In genomic region chr15:32983679-32984078, GRCh38 we compare ENCODE assay signal across 27 cellular contexts.
"Had no signal": no experiment of that assay in that cellular context is flagged by ENCODE, and none has a peak within 500 bp of the region (broad histone marks: within the 10 kb centered on the region; RNA-seq: fewer than 3 reads in every experiment).

No MANE protein-coding gene starts in this region.

- H3K27me3 Mint-ChIP-seq: brain had no signal

- H3K4me3 Mint-ChIP-seq: activated CD4-positive, alpha-beta T cell treated with anti-CD3 and anti-CD28 coated beads, Interleukin-2, amount 10 ng/mL, durations not matched to agents 7 days and 5 days; activated CD8-positive, alpha-beta T cell treated with anti-CD3 and anti-CD28 coated beads for 36 hours; activated naive CD4-positive, alpha-beta T cell treated with anti-CD3 and anti-CD28 coated beads for 36 hours; activated naive CD8-positive, alpha-beta T cell; activated T-cell treated with anti-CD3 and anti-CD28 coated beads, Interleukin-2, amount 50 U/mL, for 4 hours; brain; WTC11 had no signal

- H3K27me3 ChIP-seq: ascending aorta, breast epithelium, cardiac muscle cell, colonic mucosa, esophagus squamous epithelium had no signal

- FAIRE-seq: endometrium, endothelial cell of umbilical vein had no signal

- H3K4me1 Mint-ChIP-seq: activated CD4-positive, alpha-beta T cell treated with anti-CD3 and anti-CD28 coated beads, Interleukin-2, amount 10 ng/mL, durations not matched to agents 7 days and 5 days; WTC11 had no signal

- H3K36me3 Mint-ChIP-seq: activated naive CD8-positive, alpha-beta T cell; brain; WTC11 had no signal

- ATAC-seq: activated CD8-positive, alpha-beta T cell treated with anti-CD3 and anti-CD28 coated beads for 36 hours; activated T-cell treated with anti-CD3 and anti-CD28 coated beads, Interleukin-2, amount 50 U/mL, for 4 hours; WTC11 had no signal

- H3K9me3 ChIP-seq: ascending aorta, breast epithelium, colonic mucosa, esophagus squamous epithelium had no signal

- DNase-seq: activated CD4-positive, alpha-beta T cell treated with anti-CD3 and anti-CD28 coated beads for 1 hour; activated CD4-positive, alpha-beta T cell treated with anti-CD3 and anti-CD28 coated beads for 4 hours; activated CD4-positive, alpha-beta T cell treated with anti-CD3 and anti-CD28 coated beads, Interleukin-2, amount 10 ng/mL, durations not matched to agents 7 days and 5 days; activated CD4-positive, alpha-beta T cell treated with anti-CD3 and anti-CD28 coated beads, Interleukin-2, amount 50 U/mL, for 4 hours; activated CD8-positive, alpha-beta memory T cell treated with anti-CD3 and anti-CD28 coated beads for 24 hours; activated CD8-positive, alpha-beta T cell treated with anti-CD3 and anti-CD28 coated beads for 36 hours; activated effector memory CD4-positive, alpha-beta T cell treated with anti-CD3 and anti-CD28 coated beads, Interleukin-2, amount 50 U/mL, for 16 hours; activated naive CD4-positive, alpha-beta T cell treated with anti-CD3 and anti-CD28 coated beads for 36 hours; activated T-cell treated with anti-CD3 and anti-CD28 coated beads, Interleukin-2, amount 50 U/mL, for 4 hours; central memory CD4-positive, alpha-beta T cell; cerebellar nuclear complex; colonic mucosa; effector CD8-positive, alpha-beta T cell; esophagus squamous epithelium; foreskin melanocyte; head of caudate nucleus; T-helper 2 cell had no signal

- H3K36me3 ChIP-seq: ascending aorta, breast epithelium, cardiac muscle cell, colonic mucosa, esophagus squamous epithelium had no signal

- H3K4me1 ChIP-seq: ascending aorta, breast epithelium, colonic mucosa had no signal

- H3K27ac Mint-ChIP-seq: activated CD4-positive, alpha-beta T cell treated with anti-CD3 and anti-CD28 coated beads, Interleukin-2, amount 10 ng/mL, durations not matched to agents 7 days and 5 days; activated CD8-positive, alpha-beta T cell treated with anti-CD3 and anti-CD28 coated beads for 36 hours; activated naive CD4-positive, alpha-beta T cell treated with anti-CD3 and anti-CD28 coated beads for 36 hours; activated naive CD8-positive, alpha-beta T cell; activated T-helper 2 cell treated with anti-CD3 and anti-CD28 coated beads, Interferon-gamma antibody, Interleukin-2, Interleukin-4, amounts not matched to agents 10 μg/mL and 5 μg/mL and 100 μg/mL, durations not matched to agents 14 hours and 24 hours and 36 hours; brain; WTC11 had no signal

- H3K27ac ChIP-seq: ascending aorta, breast epithelium, cardiac muscle cell, colonic mucosa, epithelial cell of prostate, esophagus squamous epithelium had no signal

- H3K4me3 ChIP-seq: ascending aorta, breast epithelium, cardiac muscle cell, colonic mucosa, esophagus squamous epithelium had no signal

- H3K9me3 Mint-ChIP-seq: activated CD4-positive, alpha-beta T cell treated with anti-CD3 and anti-CD28 coated beads, Interleukin-2, amount 10 ng/mL, durations not matched to agents 7 days and 5 days; activated CD8-positive, alpha-beta T cell treated with anti-CD3 and anti-CD28 coated beads for 36 hours; activated naive CD4-positive, alpha-beta T cell treated with anti-CD3 and anti-CD28 coated beads for 36 hours; activated T-cell treated with anti-CD3 and anti-CD28 coated beads, Interleukin-2, amount 50 U/mL, for 4 hours; activated T-helper 2 cell treated with anti-CD3 and anti-CD28 coated beads, Interferon-gamma antibody, Interleukin-2, Interleukin-4, amounts not matched to agents 10 μg/mL and 5 μg/mL and 100 μg/mL, durations not matched to agents 14 hours and 24 hours and 36 hours; brain; WTC11 had no signal
